In genomic region chr19:35160629-35161433, GRCh38 we compare ENCODE assay signal across 20 cellular contexts. TPM values are rescaled to one million over a fixed set of nuclear protein-coding genes. Genes with fewer than 3 reads are reported as not detected.
A peak's percentile ranks its signal among the peaks of the same experiment; 100 is the strongest.
DNase-seq lines count a peak whose midpoint lies in the region; ATAC-seq and TF ChIP-seq lines count a peak whose summit lies in the region.
"Had no signal": no experiment of that assay in that cellular context is flagged by ENCODE, and none has a peak within 500 bp of the region (broad histone marks: within the 10 kb centered on the region; RNA-seq: fewer than 3 reads in every experiment).

No MANE protein-coding gene starts in this region.

- BruUV-seq in PC-9 (replicated peaks; lab: Mats Ljungman, UMichigan) = no TSS peak

- H3K79me2 ChIP-seq in PC-9 (ENCODE audit: low read depth) = peaks cover 56% of the 10 kb centered on the region
- peaks cover 9% of the 10 kb centered on the region for H3K79me2 ChIP-seq in osteoblast (ENCODE audit: insufficient read depth, low read length)

- H3K9me2 ChIP-seq in PC-9 (ENCODE audit: insufficient read depth) = no peaks in the 10 kb centered on the region

- peaks cover 79% of the 10 kb centered on the region for H3K36me3 ChIP-seq in PC-9 (ENCODE audit: low read depth)
- peaks cover 69% of the 10 kb centered on the region for H3K36me3 ChIP-seq in osteoblast (ENCODE audit: insufficient read depth, low read length)
- H3K36me3 ChIP-seq in brain microvascular endothelial cell (replicated peaks) = peaks cover 58% of the 10 kb centered on the region

- H3K9me3 Mint-ChIP-seq in activated T-cell treated with anti-CD3 and anti-CD28 coated beads, Interleukin-2, amount 50 U/mL, for 72 hours = peaks cover 5 to 25% of the 10 kb centered on the region in 2 donors

- peaks cover 15% of the 10 kb centered on the region; the same call in 1 of the 2 replicates for H3K9me3 ChIP-seq in PC-9 (ENCODE audit: insufficient read depth, low read depth)
- H3K9me3 ChIP-seq in osteoblast (ENCODE audit: low read depth, low read length) = peaks cover 10% of the 10 kb centered on the region

- H3K27ac ChIP-seq in PC-9 (peak overlapping the region; percentile 97), osteoblast (ENCODE audit: low read depth, low read length) (no peak overlapping the region), brain microvascular endothelial cell (no peak overlapping the region)
- H3K27ac ChIP-seq: adrenal gland, C4-2B had no signal

- peaks cover 29% of the 10 kb centered on the region for H3K4me1 Mint-ChIP-seq in activated T-cell treated with anti-CD3 and anti-CD28 coated beads, Interleukin-2, amount 50 U/mL, for 72 hours (ENCODE audit: low read depth)

- POLR2A ChIA-PET in PC-9 (lab: Charles Lee; ENCODE audit: unreplicated experiment) = no interaction called here

- intact Hi-C loops in PC-9 (cut with micrococcal nuclease; ENCODE audit: unreplicated experiment) = no loop called here

- no peaks in the 10 kb centered on the region for H3K27me3 ChIP-seq in PC-9 (ENCODE audit: insufficient read depth, low read depth)
- no peaks in the 10 kb centered on the region for H3K27me3 ChIP-seq in osteoblast (ENCODE audit: insufficient read depth, low read length)
- no peaks in the 10 kb centered on the region for H3K27me3 ChIP-seq in brain microvascular endothelial cell (replicated peaks)
- H3K27me3 ChIP-seq: MG63, spleen had no signal

- H3F3A ChIP-seq in PC-9 (ENCODE audit: insufficient read depth, low read depth) = peaks cover 76% of the 10 kb centered on the region

- H4K20me1 ChIP-seq in PC-9 (ENCODE audit: insufficient read depth) (0 out of 2 replicates have a peak, but pooled peaks cover 9% of the 10 kb centered on the region), osteoblast (ENCODE audit: insufficient read depth, low read length) (no peaks in the 10 kb centered on the region)

- peaks cover 55 to 84% of the 10 kb centered on the region in 2 donors for H3K36me3 Mint-ChIP-seq in activated T-cell treated with anti-CD3 and anti-CD28 coated beads, Interleukin-2, amount 50 U/mL, for 72 hours (ENCODE audit: insufficient read depth in 2 of 2)

- H3K4me3 ChIP-seq in PC-9 (no peak overlapping the region), osteoblast (ENCODE audit: insufficient read depth, low read length) (no peak overlapping the region), brain microvascular endothelial cell (ENCODE audit: low read depth, low read length) (no peak overlapping the region)
- H3K4me3 ChIP-seq: adrenal gland, MG63, mucosa of descending colon, spleen had no signal

- H3K4me1 ChIP-seq in PC-9 (replicated peaks; ENCODE audit: insufficient read depth) (peaks cover 69% of the 10 kb centered on the region), osteoblast (ENCODE audit: insufficient read depth, low read length) (no peaks in the 10 kb centered on the region)

- no peak for DNase-seq in activated T-cell treated with anti-CD3 and anti-CD28 coated beads, Interleukin-2, amount 50 U/mL, for 72 hours
- DNase-seq in activated T-cell treated with anti-CD3 and anti-CD28 coated beads for 4 hours (no peak), PC-9 (no peak), osteoblast (ENCODE audit: insufficient read length, low spot score, missing footprints) (peak; percentile 5), brain microvascular endothelial cell (no peak)
- no peak for DNase-seq in NK-92 treated with Interleukin-12 subunit alpha and Interleukin-12 subunit beta, amount 100 ng/mL, for 24 hours (lab: John Stamatoyannopoulos, UW)
- DNase-seq: adrenal gland; dermis blood vessel endothelial cell; DMS79 treated with DMSO at 0.1 percent for 48 hours; left ventricle myocardium superior; MG63; mucosa of descending colon; NCI-H1436 treated with DMSO at 0.1 percent for 48 hours; NCI-H526; spleen; stimulated activated CD4-positive, alpha-beta T cell treated with anti-CD3 and anti-CD28 coated beads, Interleukin-4, amount 100 ng/mL, for 4 hours had no signal

- CTCF ChIA-PET in PC-9 (lab: Charles Lee) = interaction anchor here (0.6 kb wide), 1 partner anchor 566 kb away, joined by 7 read pairs; no protein-coding TSS in a partner anchor

- TF ChIP-seq CTCF in PC-9 (conservative IDR thresholded peaks at IDR 0.05) (no peak), osteoblast (IDR thresholded peaks at IDR 0.05; ENCODE audit: extremely low read depth, low read depth, low read length) (no peak), brain microvascular endothelial cell (IDR thresholded peaks at IDR 0.05; ENCODE audit: low read depth, low read length, missing control alignments) (no peak)

- peak overlapping the region; percentile 59 for H3K27ac Mint-ChIP-seq in activated T-cell treated with anti-CD3 and anti-CD28 coated beads, Interleukin-2, amount 50 U/mL, for 72 hours

- H2AFZ ChIP-seq in PC-9 (no peak overlapping the region), osteoblast (ENCODE audit: low read length) (no peak overlapping the region)

- no peaks in the 10 kb centered on the region for H3K27me3 Mint-ChIP-seq in activated T-cell treated with anti-CD3 and anti-CD28 coated beads, Interleukin-2, amount 50 U/mL, for 72 hours (ENCODE audit: low read depth)

- ATAC-seq in activated T-cell treated with anti-CD3 and anti-CD28 coated beads, Interleukin-2, amount 50 U/mL, for 72 hours (replicated peaks in 1 of 2) = no peak
- ATAC-seq: left ventricle myocardium superior, mucosa of descending colon had no signal

- in situ Hi-C loops in brain microvascular endothelial cell (cut with HindIII; ENCODE audit: low pct_ligation_motif_present, low sequenced_read_pairs) = no loop called here

- no peak overlapping the region for H3K4me2 ChIP-seq in PC-9
- H3K4me2 ChIP-seq in osteoblast (ENCODE audit: insufficient read depth, low read length) = no peak overlapping the region

- H3K4me3 Mint-ChIP-seq in activated T-cell treated with anti-CD3 and anti-CD28 coated beads, Interleukin-2, amount 50 U/mL, for 72 hours = no peak overlapping the region

RNA-seq across cellular contexts. Expression of gene FXYD5, which starts 6.3 kb away (rescaled TPM):
- total RNA-seq in activated T-cell treated with anti-CD3 and anti-CD28 coated beads, Interleukin-2, amount 50 U/mL, for 72 hours = 100 to 1,000 TPM; 331 to 342 TPM
- total RNA-seq in PC-9 (2021) = 137 and 181 TPM in 2 replicates
- total RNA-seq in osteoblast = 29.0 and 32.4 TPM in 2 replicates

RNA-seq across cellular contexts. Expression of gene FXYD7, which starts 17.8 kb away (rescaled TPM):
- total RNA-seq in activated T-cell treated with anti-CD3 and anti-CD28 coated beads, Interleukin-2, amount 50 U/mL, for 72 hours = 1 to 10 TPM; 1.0 to 1.2 TPM
- total RNA-seq in PC-9 (2021) = not detected in 2 replicates
- total RNA-seq in osteoblast = not detected in 2 replicates
- total RNA-seq: adrenal gland, dermis blood vessel endothelial cell, left ventricle myocardium superior, renal cortical epithelial cell had no signal

RNA-seq across cellular contexts. Expression of gene FXYD1, which starts 22.2 kb away (rescaled TPM):
- total RNA-seq in activated T-cell treated with anti-CD3 and anti-CD28 coated beads, Interleukin-2, amount 50 U/mL, for 72 hours = 1 to 10 TPM; 1.6 to 2.0 TPM
- total RNA-seq in PC-9 (2021) (not detected in 2 replicates), osteoblast (not detected in 2 replicates)
- total RNA-seq: A673, dermis blood vessel endothelial cell, fibroblast of villous mesenchyme, renal cortical epithelial cell had no signal

RNA-seq across cellular contexts. Expression of gene LGI4, which starts 26.0 kb away (rescaled TPM):
- total RNA-seq in activated T-cell treated with anti-CD3 and anti-CD28 coated beads, Interleukin-2, amount 50 U/mL, for 72 hours = under 1 TPM; 0.72 to 1.00 TPM
- total RNA-seq in PC-9 (2021) = 1.2 and 1.3 TPM in 2 replicates
- total RNA-seq in osteoblast = 0.59 and 0.72 TPM in 2 replicates
- total RNA-seq: A673, fibroblast of villous mesenchyme, renal cortical epithelial cell had no signal

RNA-seq across cellular contexts. Expression of gene FXYD3, which starts 45.2 kb away (rescaled TPM):
- not detected for total RNA-seq in activated T-cell treated with anti-CD3 and anti-CD28 coated beads, Interleukin-2, amount 50 U/mL, for 72 hours
- total RNA-seq in PC-9 (2021) (240 and 287 TPM in 2 replicates), osteoblast (not detected in 2 replicates)
- total RNA-seq: A673, fibroblast of villous mesenchyme, renal cortical epithelial cell, spleen had no signal
